Comparison of ENCODE assay signal across 8 cellular contexts in genomic region chr10:25016349-25017246, GRCh38. TPM values are rescaled to one million over a fixed set of nuclear protein-coding genes. Genes with fewer than 3 reads are reported as not detected.
DNase-seq lines count a peak whose midpoint lies in the region; ATAC-seq lines count a peak whose summit lies in the region.

Gene THNSL1 (plus strand): TSS chr10:25016612. CDS start chr10:25023224, 6,612 bp downstream.

- H3K36me3 Mint-ChIP-seq in CD8-positive, alpha-beta memory T cell = peaks cover 0 to 12% (median 0%) of the 10 kb centered on the region in 3 donors

- no peaks in the 10 kb centered on the region for H3K27me3 ChIP-seq in CD8-positive, alpha-beta memory T cell (ENCODE audit: insufficient read depth, low read length, poor library complexity, severe bottlenecking)
- H3K27me3 ChIP-seq in effector memory CD4-positive, alpha-beta T cell (replicated peaks; ENCODE audit: control insufficient read depth, insufficient read depth, low read length, poor library complexity, severe bottlenecking) = no peaks in the 10 kb centered on the region

- H3K36me3 ChIP-seq in CD8-positive, alpha-beta memory T cell (ENCODE audit: insufficient read depth, low read length) = no peaks in the 10 kb centered on the region
- H3K36me3 ChIP-seq in effector memory CD4-positive, alpha-beta T cell (ENCODE audit: control insufficient read depth, insufficient read depth, low read length) = no peaks in the 10 kb centered on the region

- no peaks in the 10 kb centered on the region for H3K9me3 Mint-ChIP-seq in CD8-positive, alpha-beta memory T cell

- no peaks in the 10 kb centered on the region for H3K9me3 ChIP-seq in CD8-positive, alpha-beta memory T cell (ENCODE audit: low read length)
- H3K9me3 ChIP-seq in effector memory CD4-positive, alpha-beta T cell (ENCODE audit: control insufficient read depth, low read length) = no peaks in the 10 kb centered on the region

- H3K4me3 ChIP-seq in CD8-positive, alpha-beta memory T cell (ENCODE audit: low read length) = peak within 1 kb of the TSS; percentile 80
- peak within 1 kb of the TSS; percentile 60 for H3K4me3 ChIP-seq in effector memory CD4-positive, alpha-beta T cell (ENCODE audit: insufficient read depth, low read depth, low read length, poor library complexity, severe bottlenecking)

- CTCF ChIA-PET in CD8-positive, alpha-beta memory T cell (lab: Charles Lee) = interaction anchor here (0.8 to 1.3 kb wide), 3 partner anchors 121 to 292 kb away, joined by 3 read pairs; partner anchors contain the start of gene ARHGAP21

- ATAC-seq in GM19467 (IDR thresholded peaks at IDR 0.05; ENCODE audit: unreplicated experiment) = peak; percentile 98

- POLR2A ChIA-PET in CD8-positive, alpha-beta memory T cell (lab: Charles Lee) = interaction anchor here (1.0 to 1.3 kb wide), 2 partner anchors 292 to 394 kb away, joined by 3 to 4 read pairs; no protein-coding TSS in a partner anchor

- H3K4me1 ChIP-seq in CD8-positive, alpha-beta memory T cell (ENCODE audit: insufficient read depth, low read length) = peaks cover 17% of the 10 kb centered on the region
- H3K4me1 ChIP-seq in effector memory CD4-positive, alpha-beta T cell (ENCODE audit: control insufficient read depth, insufficient read depth, low read length, poor library complexity, severe bottlenecking) = peaks cover 17% of the 10 kb centered on the region

- H3K27ac ChIP-seq in CD8-positive, alpha-beta memory T cell (ENCODE audit: low read depth, low read length) = peak within 1 kb of the TSS; percentile 93
- H3K27ac ChIP-seq in effector memory CD4-positive, alpha-beta T cell (ENCODE audit: insufficient read depth, low read length, poor library complexity, severe bottlenecking) = peak within 1 kb of the TSS; percentile 85

- H3K27me3 Mint-ChIP-seq in CD8-positive, alpha-beta memory T cell = peaks cover 0 to 4% of the 10 kb centered on the region in 2 donors

- H3K4me3 Mint-ChIP-seq in CD8-positive, alpha-beta memory T cell = peak within 1 kb of the TSS; percentile 85 to 96 (median 90)

- H3K4me1 Mint-ChIP-seq in CD8-positive, alpha-beta memory T cell = peaks cover 19 to 27% (median 23%) of the 10 kb centered on the region in 3 donors

- DNase-seq in CD8-positive, alpha-beta memory T cell = peak; percentile 94 to 99 (median 96)
- peak; percentile 71 for DNase-seq in HS-27A (ENCODE audit: low read depth)
- peak; percentile 85 for DNase-seq in NK-92 (lab: John Stamatoyannopoulos, UW; ENCODE audit: unreplicated experiment)
- peak; percentile 93 to 99 for DNase-seq in activated CD8-positive, alpha-beta memory T cell treated with anti-CD3 and anti-CD28 coated beads for 4 hours (ENCODE audit: low read depth in 2 of 2)
- peak; percentile 91 to 97 (median 95) for DNase-seq in effector memory CD4-positive, alpha-beta T cell
- peak; percentile 99 for DNase-seq in medulla oblongata (ENCODE audit: extremely low spot score)
- peak; percentile 93 to 98 (median 96) for DNase-seq in stimulated activated CD4-positive, alpha-beta T cell treated with anti-CD3 and anti-CD28 coated beads, TNF-alpha, amount 100 ng/mL, for 48 hours (ENCODE audit: low read depth in 3 of 3)

- H3K27ac Mint-ChIP-seq in CD8-positive, alpha-beta memory T cell = peak within 1 kb of the TSS; percentile 96 to 99 (median 98)

RNA-seq across cellular contexts. Expression of gene THNSL1, which starts in this region (rescaled TPM):
- 10 to 100 TPM in 1 of 2 experiments, 1 to 10 TPM in 1; 9.5 to 10.6 TPM for total RNA-seq in CD8-positive, alpha-beta memory T cell
- polyA plus RNA-seq in CD8-positive, alpha-beta memory T cell = 4.1 TPM

Comparison
In these comparisons a context has a peak if more than half of its experiments do, and no peak if none do; other contexts are left out.
1. Peak in every context shown above with its lines: DNase-seq, ATAC-seq, H3K4me3 ChIP-seq and H3K27ac ChIP-seq.